17 cellular contexts compared by ENCODE assay signal in genomic region chr18:44392933-44393332, GRCh38.
"Had no signal": no experiment of that assay in that cellular context is flagged by ENCODE, and none has a peak within 500 bp of the region (broad histone marks: within the 10 kb centered on the region; RNA-seq: fewer than 3 reads in every experiment).

No MANE protein-coding gene starts in this region.

- H3K4me1 ChIP-seq: right lobe of liver had no signal

- H3K9me3 ChIP-seq: right lobe of liver, stomach had no signal

- H3K9me3 Mint-ChIP-seq: activated CD4-positive, alpha-beta T cell treated with anti-CD3 and anti-CD28 coated beads, Interleukin-2, amount 10 ng/mL, durations not matched to agents 24 days and 14 days; activated CD8-positive, alpha-beta T cell treated with anti-CD3 and anti-CD28 coated beads for 36 hours; activated T-helper 17 cell treated with anti-CD3 and anti-CD28 coated beads, Interleukin-2, amount 50 U/mL, for 72 hours had no signal

- H3K36me3 ChIP-seq: brain microvascular endothelial cell, right lobe of liver, stomach had no signal

- H3K36me3 Mint-ChIP-seq: activated naive CD8-positive, alpha-beta T cell treated with anti-CD3 and anti-CD28 coated beads, Interleukin-2, amount 10 ng/mL, durations not matched to agents 7 days and 5 days had no signal

- H3K4me3 ChIP-seq: coronary artery, right lobe of liver, smooth muscle cell, stomach had no signal

- H3K4me1 Mint-ChIP-seq: activated CD4-positive, alpha-beta T cell treated with anti-CD3 and anti-CD28 coated beads, Interleukin-2, amount 10 ng/mL, durations not matched to agents 24 days and 14 days; activated naive CD8-positive, alpha-beta T cell treated with anti-CD3 and anti-CD28 coated beads, Interleukin-2, amount 10 ng/mL, durations not matched to agents 7 days and 5 days; activated T-helper 17 cell treated with anti-CD3 and anti-CD28 coated beads, Interleukin-2, amount 50 U/mL, for 72 hours had no signal

- H3K4me3 Mint-ChIP-seq: activated CD4-positive, alpha-beta T cell treated with anti-CD3 and anti-CD28 coated beads, Interleukin-2, amount 10 ng/mL, durations not matched to agents 24 days and 14 days; activated CD8-positive, alpha-beta T cell treated with anti-CD3 and anti-CD28 coated beads for 36 hours; activated naive CD8-positive, alpha-beta T cell treated with anti-CD3 and anti-CD28 coated beads, Interleukin-2, amount 10 ng/mL, durations not matched to agents 7 days and 5 days; activated T-helper 17 cell treated with anti-CD3 and anti-CD28 coated beads, Interleukin-2, amount 50 U/mL, for 72 hours had no signal

- DNase-seq: activated CD4-positive, alpha-beta T cell treated with anti-CD3 and anti-CD28 coated beads, Interleukin-2, amount 10 ng/mL, durations not matched to agents 24 days and 14 days; activated CD8-positive, alpha-beta T cell treated with anti-CD3 and anti-CD28 coated beads for 36 hours; activated naive CD4-positive, alpha-beta T cell; activated naive CD8-positive, alpha-beta T cell treated with anti-CD3 and anti-CD28 coated beads, Interleukin-2, amount 10 ng/mL, durations not matched to agents 7 days and 5 days; activated T-cell treated with anti-CD3 and anti-CD28 coated beads, Interleukin-2, amount 50 U/mL, for 1 hour; amygdala; brain microvascular endothelial cell; central memory CD4-positive, alpha-beta T cell; right lobe of liver; stimulated activated CD4-positive, alpha-beta T cell treated with anti-CD3 and anti-CD28 coated beads, Interleukin-4, amount 100 ng/mL, for 1 hour; stomach; T-helper 1 cell; T1000 had no signal

- ATAC-seq: activated CD8-positive, alpha-beta T cell treated with anti-CD3 and anti-CD28 coated beads for 36 hours; activated T-helper 17 cell treated with anti-CD3 and anti-CD28 coated beads, Interleukin-2, amount 50 U/mL, for 72 hours; right lobe of liver; SK-N-SH treated with all-trans-retinoic acid at 6 μM for 48 hours had no signal

- H3K27ac Mint-ChIP-seq: activated CD4-positive, alpha-beta T cell treated with anti-CD3 and anti-CD28 coated beads, Interleukin-2, amount 10 ng/mL, durations not matched to agents 24 days and 14 days; activated CD8-positive, alpha-beta T cell treated with anti-CD3 and anti-CD28 coated beads for 36 hours; activated naive CD8-positive, alpha-beta T cell treated with anti-CD3 and anti-CD28 coated beads, Interleukin-2, amount 10 ng/mL, durations not matched to agents 7 days and 5 days; activated T-helper 17 cell treated with anti-CD3 and anti-CD28 coated beads, Interleukin-2, amount 50 U/mL, for 72 hours had no signal

- H3K4me2 ChIP-seq: smooth muscle cell had no signal

- H3K27me3 Mint-ChIP-seq: activated CD4-positive, alpha-beta T cell treated with anti-CD3 and anti-CD28 coated beads, Interleukin-2, amount 10 ng/mL, durations not matched to agents 24 days and 14 days; activated CD8-positive, alpha-beta T cell treated with anti-CD3 and anti-CD28 coated beads for 36 hours; activated naive CD8-positive, alpha-beta T cell treated with anti-CD3 and anti-CD28 coated beads, Interleukin-2, amount 10 ng/mL, durations not matched to agents 7 days and 5 days; activated T-helper 17 cell treated with anti-CD3 and anti-CD28 coated beads, Interleukin-2, amount 50 U/mL, for 72 hours had no signal

- H3K27ac ChIP-seq: brain microvascular endothelial cell, coronary artery, right lobe of liver, stomach had no signal

- H3K27me3 ChIP-seq: brain microvascular endothelial cell, right lobe of liver, stomach had no signal
